26 cellular contexts compared by ENCODE assay signal in the genomic region with DNA sequence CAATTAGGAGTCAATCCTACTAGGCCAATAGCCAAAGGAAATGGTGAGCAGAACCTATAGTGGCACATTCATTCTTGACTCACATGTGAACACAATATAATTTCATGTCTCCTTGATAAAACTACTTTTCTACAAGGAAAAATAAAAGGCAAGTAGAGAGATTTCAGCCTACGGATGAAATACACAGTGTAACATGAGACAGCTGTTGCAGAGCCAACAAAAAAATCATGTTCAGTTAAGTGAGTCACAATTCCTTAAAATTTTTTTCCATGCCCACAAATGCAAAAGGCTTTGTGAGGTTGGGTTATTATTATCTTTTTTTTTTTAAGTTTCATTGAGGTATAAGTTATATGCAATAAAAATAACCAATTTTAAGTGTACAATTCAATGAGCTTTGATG. TPM values are rescaled to one million over a fixed set of nuclear protein-coding genes. Genes with fewer than 3 reads are reported as not detected.
"Had no signal": no experiment of that assay in that cellular context is flagged by ENCODE, and none has a peak within 500 bp of the region (broad histone marks: within the 10 kb centered on the region; RNA-seq: fewer than 3 reads in every experiment).

No MANE protein-coding gene starts in this region.

- H3K27ac Mint-ChIP-seq: activated CD8-positive, alpha-beta memory T cell treated with anti-CD3 and anti-CD28 coated beads, Interleukin-2, amount 10 ng/mL, durations not matched to agents 7 days and 5 days; activated naive CD4-positive, alpha-beta T cell treated with anti-CD3 and anti-CD28 coated beads, Interleukin-2, amount 50 U/mL, for 24 hours; activated T-cell treated with anti-CD3 and anti-CD28 coated beads, Interleukin-2, amount 50 U/mL, for 24 hours; activated T-helper 1 cell treated with anti-CD3 and anti-CD28 coated beads, Interleukin-12 subunit alpha, Interleukin-12 subunit beta, Interleukin-2, Interleukin-4 antibody, amounts not matched to agents 30 ng/mL and 10 ng/mL and 1 ng/mL, durations not matched to agents 14 hours and 24 hours and 36 hours; T-helper 17 cell; WTC11 had no signal

- FAIRE-seq: K562 had no signal

- H3K36me3 Mint-ChIP-seq: activated CD8-positive, alpha-beta memory T cell treated with anti-CD3 and anti-CD28 coated beads, Interleukin-2, amount 10 ng/mL, durations not matched to agents 7 days and 5 days; activated naive CD4-positive, alpha-beta T cell treated with anti-CD3 and anti-CD28 coated beads, Interleukin-2, amount 50 U/mL, for 24 hours; WTC11 had no signal

- H3K9me3 Mint-ChIP-seq: activated naive CD4-positive, alpha-beta T cell treated with anti-CD3 and anti-CD28 coated beads, Interleukin-2, amount 50 U/mL, for 24 hours; activated T-cell treated with anti-CD3 and anti-CD28 coated beads, Interleukin-2, amount 50 U/mL, for 24 hours; activated T-helper 1 cell treated with anti-CD3 and anti-CD28 coated beads, Interleukin-12 subunit alpha, Interleukin-12 subunit beta, Interleukin-2, Interleukin-4 antibody, amounts not matched to agents 30 ng/mL and 10 ng/mL and 1 ng/mL, durations not matched to agents 14 hours and 24 hours and 36 hours; WTC11 had no signal

- H3K9me3 ChIP-seq: breast epithelium, Peyer's patch had no signal

- H3K27me3 ChIP-seq: breast epithelium, Peyer's patch had no signal

- H3K27me3 Mint-ChIP-seq: T-helper 17 cell had no signal

- H3K4me3 ChIP-seq: breast epithelium, K562, Peyer's patch had no signal

- H3K36me3 ChIP-seq: breast epithelium, Peyer's patch had no signal

- H3K27ac ChIP-seq: breast epithelium, Peyer's patch, RWPE1 had no signal

- DNase-seq: activated CD4-positive, alpha-beta T cell treated with anti-CD3 and anti-CD28 coated beads for 48 hours; activated CD4-positive, alpha-beta T cell treated with anti-CD3 and anti-CD28 coated beads, Interleukin-2, amount 50 U/mL, for 4 hours; activated CD4-positive, CD25-positive, alpha-beta regulatory T cell treated with anti-CD3 and anti-CD28 coated beads, Interleukin-2, amount 50 U/mL, for 72 hours; activated CD8-positive, alpha-beta memory T cell treated with anti-CD3 and anti-CD28 coated beads, Interleukin-2, amount 10 ng/mL, durations not matched to agents 7 days and 5 days; activated effector memory CD4-positive, alpha-beta T cell treated with Interleukin-2 at 50 U/mL for 16 hours; activated naive CD4-positive, alpha-beta T cell; activated T-cell treated with anti-CD3 and anti-CD28 coated beads, Interleukin-2, amount 50 U/mL, for 24 hours; aorta; Karpas-422; NCI-H1105 treated with DMSO at 0.1 percent for 48 hours; NCI-H1436 treated with DMSO at 0.1 percent for 48 hours; NCI-H187; NCI-H2081; NCI-H345; NCI-H510A treated with DMSO at 0.1 percent for 48 hours; NCI-H69; Peyer's patch; SHP77 treated with DMSO at 0.1 percent for 48 hours; T-helper 17 cell; T-helper 9 cell had no signal

- H3K4me3 Mint-ChIP-seq: activated CD8-positive, alpha-beta memory T cell treated with anti-CD3 and anti-CD28 coated beads, Interleukin-2, amount 10 ng/mL, durations not matched to agents 7 days and 5 days; activated naive CD4-positive, alpha-beta T cell treated with anti-CD3 and anti-CD28 coated beads, Interleukin-2, amount 50 U/mL, for 24 hours; activated T-cell treated with anti-CD3 and anti-CD28 coated beads, Interleukin-2, amount 50 U/mL, for 24 hours; activated T-helper 1 cell treated with anti-CD3 and anti-CD28 coated beads, Interleukin-12 subunit alpha, Interleukin-12 subunit beta, Interleukin-2, Interleukin-4 antibody, amounts not matched to agents 30 ng/mL and 10 ng/mL and 1 ng/mL, durations not matched to agents 14 hours and 24 hours and 36 hours; T-helper 17 cell; WTC11 had no signal

- H3K4me1 Mint-ChIP-seq: activated CD8-positive, alpha-beta memory T cell treated with anti-CD3 and anti-CD28 coated beads, Interleukin-2, amount 10 ng/mL, durations not matched to agents 7 days and 5 days; activated naive CD4-positive, alpha-beta T cell treated with anti-CD3 and anti-CD28 coated beads, Interleukin-2, amount 50 U/mL, for 24 hours; T-helper 17 cell had no signal

- H3K4me1 ChIP-seq: breast epithelium, Peyer's patch had no signal

RNA-seq across cellular contexts. Expression of gene GPR141, which starts 54.8 kb away (rescaled TPM):
- total RNA-seq: activated T-helper 1 cell treated with anti-CD3 and anti-CD28 coated beads, Interleukin-12 subunit alpha, Interleukin-12 subunit beta, Interleukin-2, Interleukin-4 antibody, amounts not matched to agents 30 ng/mL and 10 ng/mL and 1 ng/mL, durations not matched to agents 14 hours and 24 hours and 36 hours; K562; Peyer's patch had no signal
- polyA plus RNA-seq: K562 had no signal
